In genomic region chr20:1894471-1894950, GRCh38 we compare ENCODE assay signal across 8 cellular contexts. TPM values are rescaled to one million over a fixed set of nuclear protein-coding genes. Genes with fewer than 3 reads are reported as not detected.
DNase-seq lines count a peak whose midpoint lies in the region; ATAC-seq and TF ChIP-seq lines count a peak whose summit lies in the region.

No MANE protein-coding gene starts in this region.

- TF ChIP-seq CTCF in lower lobe of right lung (IDR thresholded peaks at IDR 0.05), result no peak
- no peak for TF ChIP-seq CTCF in testis (IDR thresholded peaks at IDR 0.05)

- peaks cover 48% of the 10 kb centered on the region for H3K4me1 ChIP-seq in lower lobe of right lung
- H3K4me1 ChIP-seq in testis, result no peaks in the 10 kb centered on the region

- H3K9me3 Mint-ChIP-seq in activated CD8-positive, alpha-beta memory T cell treated with anti-CD3 and anti-CD28 coated beads, Interleukin-2, amount 10 ng/mL, durations not matched to agents 7 days and 5 days (ENCODE audit: low read depth), result no peaks in the 10 kb centered on the region

- ATAC-seq in activated CD8-positive, alpha-beta memory T cell treated with anti-CD3 and anti-CD28 coated beads, Interleukin-2, amount 10 ng/mL, durations not matched to agents 7 days and 5 days, result peak; percentile 45
- ATAC-seq in lower lobe of right lung, result peak in 1 of 2 donors; percentile 57

- H3K4me3 ChIP-seq in lower lobe of right lung (peak overlapping the region; percentile 65), testis (peak overlapping the region; percentile 54 to 66)

- WGBS in testis, 2 donors, result 0% methylated on average over 44 of the region's 70 CpGs; no CpG with 5 or more reads in 1 of the 2 donors

- H3K36me3 ChIP-seq in lower lobe of right lung, result no peaks in the 10 kb centered on the region
- H3K36me3 ChIP-seq in testis (ENCODE audit: low read depth, missing control alignments), result no peaks in the 10 kb centered on the region

- DNase-seq in activated CD8-positive, alpha-beta memory T cell treated with anti-CD3 and anti-CD28 coated beads, Interleukin-2, amount 10 ng/mL, durations not matched to agents 7 days and 5 days, result no peak
- DNase-seq in activated CD8-positive, alpha-beta memory T cell treated with anti-CD3 and anti-CD28 coated beads, Interleukin-2, amount 50 U/mL, for 4 hours, result no peak
- DNase-seq in dermis blood vessel endothelial cell, result peak; percentile 75
- no peak for DNase-seq in lower lobe of right lung
- peak; percentile 56 for DNase-seq in testis
- DNase-seq in mesenteric fat pad (ENCODE audit: low spot score), result no peak
- no peak for DNase-seq in NCI-H2081 treated with DMSO at 0.1 percent for 48 hours (lab: John Stamatoyannopoulos, UW)

- H3K9me3 ChIP-seq in lower lobe of right lung (no peaks in the 10 kb centered on the region), testis (no peaks in the 10 kb centered on the region)

- no peaks in the 10 kb centered on the region for H3K36me3 Mint-ChIP-seq in activated CD8-positive, alpha-beta memory T cell treated with anti-CD3 and anti-CD28 coated beads, Interleukin-2, amount 10 ng/mL, durations not matched to agents 7 days and 5 days

- no peaks in the 10 kb centered on the region for H3K4me1 Mint-ChIP-seq in activated CD8-positive, alpha-beta memory T cell treated with anti-CD3 and anti-CD28 coated beads, Interleukin-2, amount 10 ng/mL, durations not matched to agents 7 days and 5 days

- H3K4me3 Mint-ChIP-seq in activated CD8-positive, alpha-beta memory T cell treated with anti-CD3 and anti-CD28 coated beads, Interleukin-2, amount 10 ng/mL, durations not matched to agents 7 days and 5 days, result no peak overlapping the region

- peak overlapping the region; percentile 85 for H3K27ac ChIP-seq in lower lobe of right lung
- H3K27ac ChIP-seq in testis, result peak overlapping the region; percentile 7 to 92

- TF ChIP-seq POLR2A in testis (IDR thresholded peaks at IDR 0.05), result no peak

- intact Hi-C loops in lower lobe of right lung (cut with DNase I) (no loop called here), testis (cut with DNase I; ENCODE audit: low total_unique reads) (no loop called here)

- H3K27me3 Mint-ChIP-seq in activated CD8-positive, alpha-beta memory T cell treated with anti-CD3 and anti-CD28 coated beads, Interleukin-2, amount 10 ng/mL, durations not matched to agents 7 days and 5 days, result peaks cover 77% of the 10 kb centered on the region

- H3K27me3 ChIP-seq in lower lobe of right lung (ENCODE audit: low read depth) (peaks cover 39% of the 10 kb centered on the region), testis (no peaks in the 10 kb centered on the region)

- no peak overlapping the region for H3K27ac Mint-ChIP-seq in activated CD8-positive, alpha-beta memory T cell treated with anti-CD3 and anti-CD28 coated beads, Interleukin-2, amount 10 ng/mL, durations not matched to agents 7 days and 5 days

- CTCF ChIA-PET in activated CD8-positive, alpha-beta memory T cell treated with anti-CD3 and anti-CD28 coated beads, Interleukin-2, amount 10 ng/mL, durations not matched to agents 7 days and 5 days (lab: Charles Lee), result no interaction called here

TF ChIP-seq in PFSK-1, 5 proteins besides CTCF, POLR2A, EP300 and RAD21:
- TF ChIP-seq FOXP2 (optimal IDR thresholded peaks at IDR 0.05; ENCODE audit: borderline replicate concordance, extremely low read depth, extremely low read length, insufficient read depth) (no peak), SIN3A (IDR thresholded peaks at IDR 0.05; ENCODE audit: borderline replicate concordance, insufficient read depth, low read length) (no peak), POLR2AphosphoS5 (IDR thresholded peaks at IDR 0.05; ENCODE audit: low read depth, low read length) (0 out of 2 replicates have a peak, but pooled peaks have one; percentile 40), TAF1 (IDR thresholded peaks at IDR 0.05; ENCODE audit: borderline replicate concordance, insufficient read depth, low read length) (peak; percentile 46; the same call in 1 of the 2 replicates)
- TF ChIP-seq, protein P1, sequence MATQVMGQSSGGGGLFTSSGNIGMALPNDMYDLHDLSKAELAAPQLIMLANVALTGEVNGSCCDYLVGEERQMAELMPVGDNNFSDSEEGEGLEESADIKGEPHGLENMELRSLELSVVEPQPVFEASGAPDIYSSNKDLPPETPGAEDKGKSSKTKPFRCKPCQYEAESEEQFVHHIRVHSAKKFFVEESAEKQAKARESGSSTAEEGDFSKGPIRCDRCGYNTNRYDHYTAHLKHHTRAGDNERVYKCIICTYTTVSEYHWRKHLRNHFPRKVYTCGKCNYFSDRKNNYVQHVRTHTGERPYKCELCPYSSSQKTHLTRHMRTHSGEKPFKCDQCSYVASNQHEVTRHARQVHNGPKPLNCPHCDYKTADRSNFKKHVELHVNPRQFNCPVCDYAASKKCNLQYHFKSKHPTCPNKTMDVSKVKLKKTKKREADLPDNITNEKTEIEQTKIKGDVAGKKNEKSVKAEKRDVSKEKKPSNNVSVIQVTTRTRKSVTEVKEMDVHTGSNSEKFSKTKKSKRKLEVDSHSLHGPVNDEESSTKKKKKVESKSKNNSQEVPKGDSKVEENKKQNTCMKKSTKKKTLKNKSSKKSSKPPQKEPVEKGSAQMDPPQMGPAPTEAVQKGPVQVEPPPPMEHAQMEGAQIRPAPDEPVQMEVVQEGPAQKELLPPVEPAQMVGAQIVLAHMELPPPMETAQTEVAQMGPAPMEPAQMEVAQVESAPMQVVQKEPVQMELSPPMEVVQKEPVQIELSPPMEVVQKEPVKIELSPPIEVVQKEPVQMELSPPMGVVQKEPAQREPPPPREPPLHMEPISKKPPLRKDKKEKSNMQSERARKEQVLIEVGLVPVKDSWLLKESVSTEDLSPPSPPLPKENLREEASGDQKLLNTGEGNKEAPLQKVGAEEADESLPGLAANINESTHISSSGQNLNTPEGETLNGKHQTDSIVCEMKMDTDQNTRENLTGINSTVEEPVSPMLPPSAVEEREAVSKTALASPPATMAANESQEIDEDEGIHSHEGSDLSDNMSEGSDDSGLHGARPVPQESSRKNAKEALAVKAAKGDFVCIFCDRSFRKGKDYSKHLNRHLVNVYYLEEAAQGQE (IDR thresholded peaks at IDR 0.05; ENCODE audit: insufficient read depth in 1 of 2, low read depth in 2 of 2, low read length in 2 of 2), result 0 out of 4 replicates have a peak, but pooled peaks of 1 of the 2 experiments have one; percentile 41
TF ChIP-seq in PFSK-1: peak in this region for 3.

RNA-seq across cellular contexts. Expression of gene SIRPA, which starts 0.7 kb away (rescaled TPM):
- total RNA-seq in activated CD8-positive, alpha-beta memory T cell treated with anti-CD3 and anti-CD28 coated beads, Interleukin-2, amount 10 ng/mL, durations not matched to agents 7 days and 5 days, result not detected
- polyA plus RNA-seq in PFSK-1 (2012; ENCODE audit: insufficient read length, low read depth), result 23.0 TPM
- total RNA-seq in dermis blood vessel endothelial cell, result 35.2 and 55.2 TPM in 2 replicates
- 130 TPM for total RNA-seq in lower lobe of right lung
- total RNA-seq in testis, result 10 to 100 TPM; 18.4 to 21.0 TPM
- 25.7 TPM for polyA plus RNA-seq in testis (ENCODE audit: insufficient read depth, low read depth, low replicate concordance)
- 100 TPM for total RNA-seq in mesenteric fat pad

Comparison
In these comparisons a context has a peak if more than half of its experiments do, and no peak if none do; other contexts are left out.
1. DNase-seq: peak in dermis blood vessel endothelial cell (single experiment) and testis (single experiment); none in activated CD8-positive, alpha-beta memory T cell treated with anti-CD3 and anti-CD28 coated beads, Interleukin-2, amount 10 ng/mL, durations not matched to agents 7 days and 5 days (single experiment), activated CD8-positive, alpha-beta memory T cell treated with anti-CD3 and anti-CD28 coated beads, Interleukin-2, amount 50 U/mL, for 4 hours (single experiment), lower lobe of right lung (single experiment), mesenteric fat pad (single experiment) and NCI-H2081 treated with DMSO at 0.1 percent for 48 hours (single experiment).
2. RNA of gene SIRPA, which starts 0.7 kb away (total RNA-seq): 130 TPM in lower lobe of right lung (single experiment), 100 TPM in mesenteric fat pad (single experiment), 35.2 to 55.2 TPM in dermis blood vessel endothelial cell and 18.4 to 21.0 TPM in testis; not detected in activated CD8-positive, alpha-beta memory T cell treated with anti-CD3 and anti-CD28 coated beads, Interleukin-2, amount 10 ng/mL, durations not matched to agents 7 days and 5 days; every median in the first group is over 10 times any median in the second.